1 cellular context compared by ENCODE assay signal in the genomic region with DNA sequence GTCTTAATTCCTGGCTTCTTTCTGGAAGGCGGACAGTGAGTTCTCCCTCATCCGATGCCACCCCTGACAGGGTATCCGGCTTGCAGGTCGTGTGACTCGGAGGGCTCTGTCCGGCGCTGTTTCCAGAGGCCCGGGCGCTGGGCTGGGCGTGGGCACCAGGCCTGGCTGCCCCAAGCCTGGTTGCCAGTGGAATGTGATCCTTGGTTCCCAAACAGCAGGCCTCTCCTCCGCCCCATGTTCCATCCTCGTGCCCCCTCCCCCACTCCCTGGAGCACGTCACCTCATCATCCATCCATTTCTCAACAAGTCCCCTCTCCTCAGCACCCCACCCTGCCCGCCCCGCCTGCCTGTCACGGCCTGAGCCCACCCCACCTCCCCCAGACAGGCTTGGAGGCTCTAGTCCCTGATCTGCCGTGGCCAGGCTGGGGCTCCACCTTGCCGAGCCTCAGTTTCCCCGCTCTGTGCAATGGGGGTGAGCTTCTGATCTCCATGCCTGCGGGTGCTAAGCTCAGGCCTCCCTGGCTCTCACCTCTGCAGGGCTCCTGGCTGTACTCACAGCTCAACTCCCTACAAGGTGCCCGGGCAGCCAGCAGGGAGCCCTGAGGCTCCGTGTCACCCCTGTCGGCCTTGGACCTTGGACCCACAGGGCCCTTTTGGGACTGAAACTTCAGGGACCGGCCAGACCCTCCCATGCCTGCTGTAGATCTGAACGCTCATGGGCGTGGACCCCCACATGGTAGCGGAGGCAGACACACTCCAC.
TF ChIP-seq lines count a peak whose summit lies in the region.

No MANE protein-coding gene starts in this region.

TF ChIP-seq in HepG2, 621 proteins besides CTCF, POLR2A, EP300 and RAD21:
- no peak for TF ChIP-seq ZNF709 (CRISPR knock-in tag; IDR thresholded peaks at IDR 0.05)
- TF ChIP-seq ZSCAN25 (CRISPR knock-in tag; IDR thresholded peaks at IDR 0.05): peak; percentile 54; the same call in 1 of the 2 replicates
- no peak for TF ChIP-seq ZMYM4 (CRISPR knock-in tag; IDR thresholded peaks at IDR 0.05)
- TF ChIP-seq, protein P1, sequence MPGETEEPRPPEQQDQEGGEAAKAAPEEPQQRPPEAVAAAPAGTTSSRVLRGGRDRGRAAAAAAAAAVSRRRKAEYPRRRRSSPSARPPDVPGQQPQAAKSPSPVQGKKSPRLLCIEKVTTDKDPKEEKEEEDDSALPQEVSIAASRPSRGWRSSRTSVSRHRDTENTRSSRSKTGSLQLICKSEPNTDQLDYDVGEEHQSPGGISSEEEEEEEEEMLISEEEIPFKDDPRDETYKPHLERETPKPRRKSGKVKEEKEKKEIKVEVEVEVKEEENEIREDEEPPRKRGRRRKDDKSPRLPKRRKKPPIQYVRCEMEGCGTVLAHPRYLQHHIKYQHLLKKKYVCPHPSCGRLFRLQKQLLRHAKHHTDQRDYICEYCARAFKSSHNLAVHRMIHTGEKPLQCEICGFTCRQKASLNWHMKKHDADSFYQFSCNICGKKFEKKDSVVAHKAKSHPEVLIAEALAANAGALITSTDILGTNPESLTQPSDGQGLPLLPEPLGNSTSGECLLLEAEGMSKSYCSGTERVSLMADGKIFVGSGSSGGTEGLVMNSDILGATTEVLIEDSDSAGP (CRISPR knock-in tag; IDR thresholded peaks at IDR 0.05; ENCODE audit: borderline replicate concordance): peak; percentile 27; the same call in 1 of the 2 replicates
- TF ChIP-seq, protein P2, sequence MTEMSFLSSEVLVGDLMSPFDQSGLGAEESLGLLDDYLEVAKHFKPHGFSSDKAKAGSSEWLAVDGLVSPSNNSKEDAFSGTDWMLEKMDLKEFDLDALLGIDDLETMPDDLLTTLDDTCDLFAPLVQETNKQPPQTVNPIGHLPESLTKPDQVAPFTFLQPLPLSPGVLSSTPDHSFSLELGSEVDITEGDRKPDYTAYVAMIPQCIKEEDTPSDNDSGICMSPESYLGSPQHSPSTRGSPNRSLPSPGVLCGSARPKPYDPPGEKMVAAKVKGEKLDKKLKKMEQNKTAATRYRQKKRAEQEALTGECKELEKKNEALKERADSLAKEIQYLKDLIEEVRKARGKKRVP (CRISPR knock-in tag; IDR thresholded peaks at IDR 0.05): no peak
- 0 out of 2 replicates have a peak, but pooled peaks have one; percentile 33 for TF ChIP-seq ZNF629 (CRISPR knock-in tag; conservative IDR thresholded peaks at IDR 0.05)
- no peak for TF ChIP-seq ZNF780A (CRISPR knock-in tag; IDR thresholded peaks at IDR 0.05)
- TF ChIP-seq ZMYM3 (CRISPR knock-in tag; IDR thresholded peaks at IDR 0.05): 0 out of 2 replicates have a peak, but pooled peaks have one; percentile 16
- peak; percentile 5; the same call in 1 of the 2 replicates for TF ChIP-seq HDAC2 (CRISPR knock-in tag; IDR thresholded peaks at IDR 0.05)
- peak; percentile 60 for TF ChIP-seq HNF4A (CRISPR knock-in tag; IDR thresholded peaks at IDR 0.05)
